Comparison of ENCODE assay signal across 1 cellular context in the genomic region with DNA sequence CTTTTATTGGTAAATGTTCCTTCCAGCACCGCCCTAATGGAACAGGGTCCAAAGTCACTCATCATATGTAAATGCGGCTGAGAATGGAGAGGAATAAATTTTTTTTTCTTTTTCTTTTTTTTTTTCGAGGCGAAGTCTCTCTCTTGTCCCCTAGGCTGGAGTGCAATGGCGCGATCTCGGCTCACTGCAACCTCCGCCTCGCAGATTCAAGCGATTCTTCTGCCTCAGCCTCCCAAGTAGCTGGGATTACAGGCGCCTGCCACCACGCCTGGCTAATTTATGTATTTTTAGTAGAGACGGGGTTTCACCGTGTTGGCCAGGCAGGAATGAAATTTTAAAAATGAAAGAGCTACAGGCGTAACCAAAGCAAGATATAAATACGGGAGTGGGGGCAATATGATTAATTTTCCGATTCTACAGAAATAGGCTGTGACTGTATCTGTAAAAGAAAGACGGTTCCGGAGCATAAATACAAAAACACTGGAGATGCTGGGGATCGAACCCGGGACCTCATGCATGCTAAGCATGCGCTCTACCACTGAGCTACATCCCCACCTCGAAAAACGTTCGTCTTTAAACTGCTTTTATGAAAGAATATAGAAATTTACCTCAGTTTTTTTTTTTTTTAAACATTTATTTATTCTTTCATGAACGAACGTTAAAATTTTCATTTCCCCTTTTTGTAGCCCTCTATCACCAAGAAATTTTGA.
TF ChIP-seq lines count a peak whose summit lies in the region.

No MANE protein-coding gene starts in this region.

TF ChIP-seq in HepG2, 621 proteins besides CTCF, POLR2A, EP300 and RAD21 (continued from another document and continues in another):
- no peak for TF ChIP-seq CSRNP2 (CRISPR knock-in tag; conservative IDR thresholded peaks at IDR 0.05; ENCODE audit: low read depth)
- TF ChIP-seq KAT7 (CRISPR knock-in tag; IDR thresholded peaks at IDR 0.05; ENCODE audit: borderline replicate concordance) = no peak
- TF ChIP-seq ARNT (IDR thresholded peaks at IDR 0.05) = no peak
- TF ChIP-seq ZNF296 (CRISPR knock-in tag; conservative IDR thresholded peaks at IDR 0.05) = no peak
- no peak for TF ChIP-seq BCL3 (CRISPR knock-in tag; IDR thresholded peaks at IDR 0.05)
- TF ChIP-seq DPF2 (CRISPR knock-in tag; IDR thresholded peaks at IDR 0.05; ENCODE audit: borderline replicate concordance, low read depth) = no peak
- no peak for TF ChIP-seq RFX5 (IDR thresholded peaks at IDR 0.05; ENCODE audit: low read depth, low read length)
- no peak for TF ChIP-seq SMARCE1 (IDR thresholded peaks at IDR 0.05; ENCODE audit: borderline replicate concordance)
- TF ChIP-seq ZSCAN29 (CRISPR knock-in tag; conservative IDR thresholded peaks at IDR 0.05) = no peak
- no peak for TF ChIP-seq CHD2 (IDR thresholded peaks at IDR 0.05; ENCODE audit: low read depth, low read length)
- TF ChIP-seq THAP11 (CRISPR knock-in tag; IDR thresholded peaks at IDR 0.05) = peak; percentile 75
- TF ChIP-seq FOXA3 (CRISPR knock-in tag; IDR thresholded peaks at IDR 0.05) = peak; percentile 31; the same call in 1 of the 2 replicates
- no peak for TF ChIP-seq ZNF20 (CRISPR knock-in tag; IDR thresholded peaks at IDR 0.05)
- TF ChIP-seq HMG20B (CRISPR knock-in tag; conservative IDR thresholded peaks at IDR 0.05) = no peak
- no peak for TF ChIP-seq POLR2G (IDR thresholded peaks at IDR 0.05; ENCODE audit: low read depth, low read length)
- TF ChIP-seq, protein P1, sequence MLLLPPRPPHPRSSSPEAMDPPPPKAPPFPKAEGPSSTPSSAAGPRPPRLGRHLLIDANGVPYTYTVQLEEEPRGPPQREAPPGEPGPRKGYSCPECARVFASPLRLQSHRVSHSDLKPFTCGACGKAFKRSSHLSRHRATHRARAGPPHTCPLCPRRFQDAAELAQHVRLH (CRISPR knock-in tag; IDR thresholded peaks at IDR 0.05; ENCODE audit: borderline replicate concordance, low read depth) = no peak
- no peak for TF ChIP-seq LRRFIP1 (CRISPR knock-in tag; conservative IDR thresholded peaks at IDR 0.05)
- TF ChIP-seq XRCC5 (optimal IDR thresholded peaks at IDR 0.05; ENCODE audit: low read length) = peak; percentile 23
- TF ChIP-seq, protein P2, sequence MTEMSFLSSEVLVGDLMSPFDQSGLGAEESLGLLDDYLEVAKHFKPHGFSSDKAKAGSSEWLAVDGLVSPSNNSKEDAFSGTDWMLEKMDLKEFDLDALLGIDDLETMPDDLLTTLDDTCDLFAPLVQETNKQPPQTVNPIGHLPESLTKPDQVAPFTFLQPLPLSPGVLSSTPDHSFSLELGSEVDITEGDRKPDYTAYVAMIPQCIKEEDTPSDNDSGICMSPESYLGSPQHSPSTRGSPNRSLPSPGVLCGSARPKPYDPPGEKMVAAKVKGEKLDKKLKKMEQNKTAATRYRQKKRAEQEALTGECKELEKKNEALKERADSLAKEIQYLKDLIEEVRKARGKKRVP (CRISPR knock-in tag; IDR thresholded peaks at IDR 0.05) = peak in 1 of 2 experiments; percentile 44; a peak in 1 of 4 replicates
- TF ChIP-seq YY1 (IDR thresholded peaks at IDR 0.05; ENCODE audit: insufficient read depth, insufficient replicate concordance, low read depth, low read length) = no peak
- no peak for TF ChIP-seq ZSCAN31 (CRISPR knock-in tag; IDR thresholded peaks at IDR 0.05; ENCODE audit: low read depth)
- no peak for TF ChIP-seq HHEX (CRISPR knock-in tag; IDR thresholded peaks at IDR 0.05)
- TF ChIP-seq RAD51 (IDR thresholded peaks at IDR 0.05; ENCODE audit: borderline replicate concordance) = no peak
- TF ChIP-seq MATR3 (CRISPR knock-in tag; IDR thresholded peaks at IDR 0.05) = no peak
- TF ChIP-seq KDM2A (CRISPR knock-in tag; IDR thresholded peaks at IDR 0.05; ENCODE audit: borderline replicate concordance, low read depth) = 0 out of 2 replicates have a peak, but pooled peaks have one; percentile 33
- 0 out of 2 replicates have a peak, but pooled peaks have one; percentile 20 for TF ChIP-seq ZNF777 (CRISPR knock-in tag; IDR thresholded peaks at IDR 0.05)
- no peak for TF ChIP-seq ZNF441 (CRISPR knock-in tag; IDR thresholded peaks at IDR 0.05; ENCODE audit: borderline replicate concordance)
- no peak for TF ChIP-seq ZNF326 (CRISPR knock-in tag; IDR thresholded peaks at IDR 0.05; ENCODE audit: borderline replicate concordance)
- TF ChIP-seq, protein P3, sequence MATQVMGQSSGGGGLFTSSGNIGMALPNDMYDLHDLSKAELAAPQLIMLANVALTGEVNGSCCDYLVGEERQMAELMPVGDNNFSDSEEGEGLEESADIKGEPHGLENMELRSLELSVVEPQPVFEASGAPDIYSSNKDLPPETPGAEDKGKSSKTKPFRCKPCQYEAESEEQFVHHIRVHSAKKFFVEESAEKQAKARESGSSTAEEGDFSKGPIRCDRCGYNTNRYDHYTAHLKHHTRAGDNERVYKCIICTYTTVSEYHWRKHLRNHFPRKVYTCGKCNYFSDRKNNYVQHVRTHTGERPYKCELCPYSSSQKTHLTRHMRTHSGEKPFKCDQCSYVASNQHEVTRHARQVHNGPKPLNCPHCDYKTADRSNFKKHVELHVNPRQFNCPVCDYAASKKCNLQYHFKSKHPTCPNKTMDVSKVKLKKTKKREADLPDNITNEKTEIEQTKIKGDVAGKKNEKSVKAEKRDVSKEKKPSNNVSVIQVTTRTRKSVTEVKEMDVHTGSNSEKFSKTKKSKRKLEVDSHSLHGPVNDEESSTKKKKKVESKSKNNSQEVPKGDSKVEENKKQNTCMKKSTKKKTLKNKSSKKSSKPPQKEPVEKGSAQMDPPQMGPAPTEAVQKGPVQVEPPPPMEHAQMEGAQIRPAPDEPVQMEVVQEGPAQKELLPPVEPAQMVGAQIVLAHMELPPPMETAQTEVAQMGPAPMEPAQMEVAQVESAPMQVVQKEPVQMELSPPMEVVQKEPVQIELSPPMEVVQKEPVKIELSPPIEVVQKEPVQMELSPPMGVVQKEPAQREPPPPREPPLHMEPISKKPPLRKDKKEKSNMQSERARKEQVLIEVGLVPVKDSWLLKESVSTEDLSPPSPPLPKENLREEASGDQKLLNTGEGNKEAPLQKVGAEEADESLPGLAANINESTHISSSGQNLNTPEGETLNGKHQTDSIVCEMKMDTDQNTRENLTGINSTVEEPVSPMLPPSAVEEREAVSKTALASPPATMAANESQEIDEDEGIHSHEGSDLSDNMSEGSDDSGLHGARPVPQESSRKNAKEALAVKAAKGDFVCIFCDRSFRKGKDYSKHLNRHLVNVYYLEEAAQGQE (IDR thresholded peaks at IDR 0.05; ENCODE audit: borderline replicate concordance in 1 of 2, low read depth in 1 of 2, low read length in 2 of 2) = no peak
- TF ChIP-seq ZNF841 (CRISPR knock-in tag; IDR thresholded peaks at IDR 0.05; ENCODE audit: borderline replicate concordance) = no peak
- TF ChIP-seq ZNF558 (CRISPR knock-in tag; IDR thresholded peaks at IDR 0.05; ENCODE audit: borderline replicate concordance) = no peak
- no peak for TF ChIP-seq ZNF773 (CRISPR knock-in tag; IDR thresholded peaks at IDR 0.05; ENCODE audit: borderline replicate concordance)
- no peak for TF ChIP-seq SMAD9 (CRISPR knock-in tag; IDR thresholded peaks at IDR 0.05)
- TF ChIP-seq TAF15 (IDR thresholded peaks at IDR 0.05; ENCODE audit: low read depth, low read length, poor library complexity, severe bottlenecking) = no peak
- TF ChIP-seq NR1H2 (CRISPR knock-in tag; IDR thresholded peaks at IDR 0.05; ENCODE audit: borderline replicate concordance, low read depth) = no peak
- TF ChIP-seq, protein P4, sequence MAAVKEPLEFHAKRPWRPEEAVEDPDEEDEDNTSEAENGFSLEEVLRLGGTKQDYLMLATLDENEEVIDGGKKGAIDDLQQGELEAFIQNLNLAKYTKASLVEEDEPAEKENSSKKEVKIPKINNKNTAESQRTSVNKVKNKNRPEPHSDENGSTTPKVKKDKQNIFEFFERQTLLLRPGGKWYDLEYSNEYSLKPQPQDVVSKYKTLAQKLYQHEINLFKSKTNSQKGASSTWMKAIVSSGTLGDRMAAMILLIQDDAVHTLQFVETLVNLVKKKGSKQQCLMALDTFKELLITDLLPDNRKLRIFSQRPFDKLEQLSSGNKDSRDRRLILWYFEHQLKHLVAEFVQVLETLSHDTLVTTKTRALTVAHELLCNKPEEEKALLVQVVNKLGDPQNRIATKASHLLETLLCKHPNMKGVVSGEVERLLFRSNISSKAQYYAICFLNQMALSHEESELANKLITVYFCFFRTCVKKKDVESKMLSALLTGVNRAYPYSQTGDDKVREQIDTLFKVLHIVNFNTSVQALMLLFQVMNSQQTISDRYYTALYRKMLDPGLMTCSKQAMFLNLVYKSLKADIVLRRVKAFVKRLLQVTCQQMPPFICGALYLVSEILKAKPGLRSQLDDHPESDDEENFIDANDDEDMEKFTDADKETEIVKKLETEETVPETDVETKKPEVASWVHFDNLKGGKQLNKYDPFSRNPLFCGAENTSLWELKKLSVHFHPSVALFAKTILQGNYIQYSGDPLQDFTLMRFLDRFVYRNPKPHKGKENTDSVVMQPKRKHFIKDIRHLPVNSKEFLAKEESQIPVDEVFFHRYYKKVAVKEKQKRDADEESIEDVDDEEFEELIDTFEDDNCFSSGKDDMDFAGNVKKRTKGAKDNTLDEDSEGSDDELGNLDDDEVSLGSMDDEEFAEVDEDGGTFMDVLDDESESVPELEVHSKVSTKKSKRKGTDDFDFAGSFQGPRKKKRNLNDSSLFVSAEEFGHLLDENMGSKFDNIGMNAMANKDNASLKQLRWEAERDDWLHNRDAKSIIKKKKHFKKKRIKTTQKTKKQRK (IDR thresholded peaks at IDR 0.05; ENCODE audit: low read length) = no peak
- no peak for TF ChIP-seq ZNF430 (CRISPR knock-in tag; IDR thresholded peaks at IDR 0.05)
- TF ChIP-seq, protein P5, sequence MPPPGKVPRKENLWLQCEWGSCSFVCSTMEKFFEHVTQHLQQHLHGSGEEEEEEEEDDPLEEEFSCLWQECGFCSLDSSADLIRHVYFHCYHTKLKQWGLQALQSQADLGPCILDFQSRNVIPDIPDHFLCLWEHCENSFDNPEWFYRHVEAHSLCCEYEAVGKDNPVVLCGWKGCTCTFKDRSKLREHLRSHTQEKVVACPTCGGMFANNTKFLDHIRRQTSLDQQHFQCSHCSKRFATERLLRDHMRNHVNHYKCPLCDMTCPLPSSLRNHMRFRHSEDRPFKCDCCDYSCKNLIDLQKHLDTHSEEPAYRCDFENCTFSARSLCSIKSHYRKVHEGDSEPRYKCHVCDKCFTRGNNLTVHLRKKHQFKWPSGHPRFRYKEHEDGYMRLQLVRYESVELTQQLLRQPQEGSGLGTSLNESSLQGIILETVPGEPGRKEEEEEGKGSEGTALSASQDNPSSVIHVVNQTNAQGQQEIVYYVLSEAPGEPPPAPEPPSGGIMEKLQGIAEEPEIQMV (CRISPR knock-in tag; IDR thresholded peaks at IDR 0.05; ENCODE audit: low read depth) = no peak
- TF ChIP-seq MZF1 (CRISPR knock-in tag; IDR thresholded peaks at IDR 0.05; ENCODE audit: borderline replicate concordance) = no peak
- TF ChIP-seq ISX (CRISPR knock-in tag; conservative IDR thresholded peaks at IDR 0.05) = no peak
- TF ChIP-seq ZFP82 (CRISPR knock-in tag; IDR thresholded peaks at IDR 0.05; ENCODE audit: borderline replicate concordance) = no peak
- no peak for TF ChIP-seq MTF2 (CRISPR knock-in tag; IDR thresholded peaks at IDR 0.05; ENCODE audit: borderline replicate concordance)
- TF ChIP-seq ZNF816 (CRISPR knock-in tag; IDR thresholded peaks at IDR 0.05; ENCODE audit: borderline replicate concordance) = no peak
- TF ChIP-seq TMF1 (CRISPR knock-in tag; IDR thresholded peaks at IDR 0.05; ENCODE audit: low read depth) = no peak
- no peak for TF ChIP-seq ZNF33A (CRISPR knock-in tag; IDR thresholded peaks at IDR 0.05; ENCODE audit: borderline replicate concordance)
- TF ChIP-seq JUND (CRISPR knock-in tag; IDR thresholded peaks at IDR 0.05) = no peak
- TF ChIP-seq, protein P6, sequence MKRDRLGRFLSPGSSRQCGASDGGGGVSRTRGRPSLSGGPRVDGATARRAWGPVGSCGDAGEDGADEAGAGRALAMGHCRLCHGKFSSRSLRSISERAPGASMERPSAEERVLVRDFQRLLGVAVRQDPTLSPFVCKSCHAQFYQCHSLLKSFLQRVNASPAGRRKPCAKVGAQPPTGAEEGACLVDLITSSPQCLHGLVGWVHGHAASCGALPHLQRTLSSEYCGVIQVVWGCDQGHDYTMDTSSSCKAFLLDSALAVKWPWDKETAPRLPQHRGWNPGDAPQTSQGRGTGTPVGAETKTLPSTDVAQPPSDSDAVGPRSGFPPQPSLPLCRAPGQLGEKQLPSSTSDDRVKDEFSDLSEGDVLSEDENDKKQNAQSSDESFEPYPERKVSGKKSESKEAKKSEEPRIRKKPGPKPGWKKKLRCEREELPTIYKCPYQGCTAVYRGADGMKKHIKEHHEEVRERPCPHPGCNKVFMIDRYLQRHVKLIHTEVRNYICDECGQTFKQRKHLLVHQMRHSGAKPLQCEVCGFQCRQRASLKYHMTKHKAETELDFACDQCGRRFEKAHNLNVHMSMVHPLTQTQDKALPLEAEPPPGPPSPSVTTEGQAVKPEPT (CRISPR knock-in tag; IDR thresholded peaks at IDR 0.05; ENCODE audit: low read depth) = no peak
